8 cellular contexts compared by ENCODE assay signal in the genomic region with DNA sequence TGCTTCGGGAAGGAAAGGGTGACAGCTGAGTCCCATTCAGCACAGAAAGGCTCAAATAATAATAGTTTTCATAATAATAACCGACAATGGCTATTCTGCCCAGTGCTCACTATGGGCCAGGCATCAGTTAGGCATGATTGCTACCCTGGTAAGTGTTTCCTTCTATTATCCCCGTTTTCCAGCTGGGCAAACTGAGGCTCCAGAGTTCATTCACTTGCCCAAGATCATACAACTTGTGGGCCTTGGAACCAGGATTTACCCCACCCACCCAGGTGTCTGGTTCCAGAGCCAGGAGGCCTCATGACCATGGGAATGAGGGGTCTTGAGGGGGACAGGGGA. TPM values are rescaled to one million over a fixed set of nuclear protein-coding genes. Genes with fewer than 3 reads are reported as not detected.
DNase-seq lines count a peak whose midpoint lies in the region; ATAC-seq and TF ChIP-seq lines count a peak whose summit lies in the region.

No MANE protein-coding gene starts in this region.

- no peaks in the 10 kb centered on the region for H3K27me3 Mint-ChIP-seq in naive thymus-derived CD8-positive, alpha-beta T cell

- peak overlapping the region; percentile 74 to 90 (median 84) for H3K4me3 Mint-ChIP-seq in naive thymus-derived CD8-positive, alpha-beta T cell

- TF ChIP-seq CTCF in C4-2B (conservative IDR thresholded peaks at IDR 0.05) (no peak), choroid plexus epithelial cell (conservative IDR thresholded peaks at IDR 0.05; ENCODE audit: low read depth, low read length) (no peak)

- H3K9me3 Mint-ChIP-seq in naive thymus-derived CD8-positive, alpha-beta T cell, result no peaks in the 10 kb centered on the region

- H3K4me1 Mint-ChIP-seq in naive thymus-derived CD8-positive, alpha-beta T cell, result peaks cover 0 to 10% (median 3%) of the 10 kb centered on the region in 4 donors

- no peaks in the 10 kb centered on the region for H3K27me3 ChIP-seq in HUES48 (ENCODE audit: control insufficient read depth, insufficient read depth, low read length)

- H3K27ac Mint-ChIP-seq in naive thymus-derived CD8-positive, alpha-beta T cell, result peak overlapping the region in 3 of 10 donors; percentile 49 to 73 (median 68)

- H3K36me3 Mint-ChIP-seq in naive thymus-derived CD8-positive, alpha-beta T cell, result no peaks in the 10 kb centered on the region

- no peaks in the 10 kb centered on the region for H3K36me3 ChIP-seq in HUES48 (ENCODE audit: control insufficient read depth, insufficient read depth, low read length)

- POLR2A ChIA-PET in naive thymus-derived CD8-positive, alpha-beta T cell (lab: Charles Lee), result interaction anchor here (0.6 to 2.4 kb wide), 5 partner anchors 18 to 198 kb away, joined by 3 to 32 read pairs (median 5); a partner anchor contains a TSS

- H3K27ac ChIP-seq in C4-2B (peak overlapping the region; percentile 81), HUES48 (ENCODE audit: low read depth, low read length) (peak overlapping the region; percentile 85)

- H3K4me1 ChIP-seq in HUES48 (ENCODE audit: control insufficient read depth, insufficient read depth, low read length), result peaks cover 14% of the 10 kb centered on the region

- no peak for ATAC-seq in naive thymus-derived CD8-positive, alpha-beta T cell

- H3K4me3 ChIP-seq in HUES48 (ENCODE audit: low read depth, low read length), result peak overlapping the region; percentile 73
- peak overlapping the region; percentile 82 for H3K4me3 ChIP-seq in choroid plexus epithelial cell (ENCODE audit: low read depth, low read length)

- DNase-seq in choroid plexus epithelial cell (ENCODE audit: low read depth) (no peak), SIG-M5 treated with dmso at 0.1 percent for 504 hours (lab: John Stamatoyannopoulos, UW; ENCODE audit: unreplicated experiment) (no peak), NCI-H446 (lab: John Stamatoyannopoulos, UW) (no peak), NCI-H187 (lab: John Stamatoyannopoulos, UW) (no peak)
- no peak for DNase-seq in naive thymus-derived CD8-positive, alpha-beta T cell
- DNase-seq in activated CD4-positive, alpha-beta T cell treated with anti-CD3 and anti-CD28 coated beads for 48 hours, result no peak

- H3K9ac ChIP-seq in HUES48 (ENCODE audit: low read depth, low read length), result peak overlapping the region; percentile 93

- H3K9me3 ChIP-seq in HUES48 (ENCODE audit: control insufficient read depth, insufficient read depth, low read length), result no peaks in the 10 kb centered on the region

RNA-seq across cellular contexts. Expression of a gene that starts 0.5 kb away (rescaled TPM):
- total RNA-seq in naive thymus-derived CD8-positive, alpha-beta T cell, result 1 to 10 TPM; 4.5 to 5.0 TPM
- 1 to 10 TPM; 5.0 to 7.9 (median 5.7) TPM for polyA plus RNA-seq in naive thymus-derived CD8-positive, alpha-beta T cell

RNA-seq across cellular contexts. Expression of a gene that starts 8.8 kb away (rescaled TPM):
- total RNA-seq in naive thymus-derived CD8-positive, alpha-beta T cell, result 10 to 100 TPM; 26.8 to 27.9 TPM
- 10 to 100 TPM; 19.6 to 51.6 (median 38.0) TPM for polyA plus RNA-seq in naive thymus-derived CD8-positive, alpha-beta T cell

RNA-seq across cellular contexts. Expression of a gene that starts 45.2 kb away (rescaled TPM):
- total RNA-seq in naive thymus-derived CD8-positive, alpha-beta T cell, result 10 to 100 TPM; 47.1 to 49.9 TPM
- 10 to 100 TPM; 29.1 to 38.0 (median 29.5) TPM for polyA plus RNA-seq in naive thymus-derived CD8-positive, alpha-beta T cell
